ENCODE assay signal across 26 cellular contexts in genomic region chr20:25466846-25467245, GRCh38.
"Had no signal": no experiment of that assay in that cellular context is flagged by ENCODE, and none has a peak within 500 bp of the region (broad histone marks: within the 10 kb centered on the region; RNA-seq: fewer than 3 reads in every experiment).

No MANE protein-coding gene starts in this region.

- H3K4me3 ChIP-seq: adrenal gland, body of pancreas, esophagus squamous epithelium, gastroesophageal sphincter had no signal

- H3K4me1 ChIP-seq: adrenal gland, body of pancreas, esophagus squamous epithelium, gastroesophageal sphincter had no signal

- DNase-seq: activated CD4-positive, alpha-beta memory T cell treated with anti-CD3 and anti-CD28 coated beads for 36 hours; activated CD4-positive, alpha-beta T cell treated with anti-CD3 and anti-CD28 coated beads for 36 hours; activated CD4-positive, alpha-beta T cell treated with anti-CD3 and anti-CD28 coated beads, Interleukin-2, amount 10 ng/mL, durations not matched to agents 24 days and 14 days; activated CD4-positive, CD25-positive, alpha-beta regulatory T cell; activated CD4-positive, CD25-positive, alpha-beta regulatory T cell treated with anti-CD3 and anti-CD28 coated beads, Interleukin-2, amount 50 U/mL, for 72 hours; activated CD8-positive, alpha-beta memory T cell treated with anti-CD3 and anti-CD28 coated beads, Interleukin-2, amount 10 ng/mL, durations not matched to agents 7 days and 5 days; activated CD8-positive, alpha-beta memory T cell treated with anti-CD3 and anti-CD28 coated beads, Interleukin-2, amount 50 U/mL, for 4 hours; activated CD8-positive, alpha-beta T cell treated with anti-CD3 and anti-CD28 coated beads, Interleukin-2, amount 10 ng/mL, durations not matched to agents 7 days and 5 days; activated naive CD4-positive, alpha-beta T cell treated with anti-CD3 and anti-CD28 coated beads for 36 hours; activated naive CD8-positive, alpha-beta T cell treated with anti-CD3 and anti-CD28 coated beads for 36 hours; activated naive CD8-positive, alpha-beta T cell treated with anti-CD3 and anti-CD28 coated beads, Interleukin-2, amount 50 U/mL, for 24 hours; activated T-cell treated with anti-CD3 and anti-CD28 coated beads, Interleukin-2, amount 50 U/mL, for 1 hour; activated T-cell treated with anti-CD3 and anti-CD28 coated beads, Interleukin-2, amount 50 U/mL, for 48 hours; adrenal gland; amygdala; body of pancreas; central memory CD4-positive, alpha-beta T cell; cortex of kidney; dermis blood vessel endothelial cell; effector CD4-positive, alpha-beta T cell; effector memory CD8-positive, alpha-beta T cell; esophagus squamous epithelium; foreskin melanocyte; T-helper 2 cell had no signal

- H3K27me3 ChIP-seq: adrenal gland, body of pancreas, esophagus squamous epithelium, gastroesophageal sphincter had no signal

- H3K27ac ChIP-seq: adrenal gland, body of pancreas, epithelial cell of prostate, esophagus squamous epithelium, gastroesophageal sphincter had no signal

- H3K9me3 ChIP-seq: adrenal gland, body of pancreas, esophagus squamous epithelium, gastroesophageal sphincter had no signal

- ATAC-seq: activated CD4-positive, alpha-beta T cell treated with anti-CD3 and anti-CD28 coated beads for 36 hours; activated CD8-positive, alpha-beta memory T cell treated with anti-CD3 and anti-CD28 coated beads, Interleukin-2, amount 10 ng/mL, durations not matched to agents 7 days and 5 days; activated CD8-positive, alpha-beta T cell treated with anti-CD3 and anti-CD28 coated beads, Interleukin-2, amount 10 ng/mL, durations not matched to agents 7 days and 5 days; activated naive CD8-positive, alpha-beta T cell treated with anti-CD3 and anti-CD28 coated beads, Interleukin-2, amount 50 U/mL, for 24 hours; body of pancreas; effector memory CD8-positive, alpha-beta T cell; gastroesophageal sphincter had no signal
